In the genomic region with DNA sequence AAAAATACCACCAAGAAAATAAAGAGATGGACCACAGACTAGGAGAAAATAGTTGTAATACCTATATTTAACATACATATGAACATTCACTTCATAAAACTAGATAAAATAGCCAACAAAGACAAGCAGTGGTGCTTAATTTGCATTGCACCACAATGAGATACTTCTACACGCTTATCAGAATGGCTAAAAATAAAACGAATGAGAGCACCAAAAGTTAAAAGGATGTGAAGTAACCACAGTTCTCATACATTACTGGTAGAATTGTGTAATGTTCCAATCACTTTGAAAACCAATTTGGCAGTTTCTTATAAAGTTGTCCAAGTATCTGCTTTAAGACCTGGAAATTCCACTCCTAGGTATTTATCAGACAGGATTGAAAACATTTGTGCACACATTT, we compare ENCODE assay signal across 28 cellular contexts.
DNase-seq lines count a peak whose midpoint lies in the region; ATAC-seq, FAIRE-seq and TF ChIP-seq lines count a peak whose summit lies in the region.
"Had no signal": no experiment of that assay in that cellular context is flagged by ENCODE, and none has a peak within 500 bp of the region (broad histone marks: within the 10 kb centered on the region; RNA-seq: fewer than 3 reads in every experiment).

No MANE protein-coding gene starts in this region.

- ATAC-seq in GM18861 (IDR thresholded peaks at IDR 0.05; ENCODE audit: unreplicated experiment) (peak; percentile 45), GM21529 (IDR thresholded peaks at IDR 0.05; ENCODE audit: unreplicated experiment) (peak; percentile 71), HG03432 (IDR thresholded peaks at IDR 0.05; ENCODE audit: unreplicated experiment) (peak; percentile 73), GM21825 (IDR thresholded peaks at IDR 0.05; ENCODE audit: unreplicated experiment) (no peak)
- ATAC-seq: A549, K562, WTC11 had no signal

- TF ChIP-seq CTCF in AG09309 (IDR thresholded peaks at IDR 0.05; ENCODE audit: control insufficient read depth, insufficient read depth, low read depth, low read length, missing control alignments) = no peak
- no peak for TF ChIP-seq CTCF in tibial artery (IDR thresholded peaks at IDR 0.05)

- FAIRE-seq in H54 (lab: Jason Lieb, UNC) = no peak
- FAIRE-seq: A549, K562, urothelium cell line had no signal

- no peak overlapping the region for H3K27ac ChIP-seq in tibial artery
- H3K27ac ChIP-seq: A549, neutrophil, skin epidermis, suprapubic skin had no signal

- H3K9me3 ChIP-seq in tibial artery = no peaks in the 10 kb centered on the region
- H3K9me3 ChIP-seq: A549, HAP-1, neutrophil, SK-N-SH, suprapubic skin had no signal

- no peak for TF ChIP-seq POLR2A in H54 (IDR thresholded peaks at IDR 0.05; ENCODE audit: low read depth, low read length)

- intact Hi-C loops in tibial artery (cut with DNase I; ENCODE audit: low total_unique reads) = no loop called here

- H3K4me1 ChIP-seq in tibial artery = no peaks in the 10 kb centered on the region
- H3K4me1 ChIP-seq: A549, HAP-1, suprapubic skin had no signal

- DNase-seq in AG09309 (ENCODE audit: low read depth) (peak; percentile 5), tibial artery (no peak), NCI-H187 treated with DMSO at 0.1 percent for 48 hours (lab: John Stamatoyannopoulos, UW) (no peak), H54 (ENCODE audit: insufficient read length, low spot score) (no peak)
- DNase-seq: activated CD4-positive, alpha-beta T cell treated with anti-CD3 and anti-CD28 coated beads, Interleukin-2, amount 50 U/mL, for 48 hours; activated naive CD4-positive, alpha-beta T cell; activated T-cell treated with anti-CD3 and anti-CD28 coated beads for 4 hours; amniotic stem cell; DND-41; islet precursor cell; NCI-H2171 treated with DMSO at 0.1 percent for 48 hours; NCI-H526; RPMI8226; SK-N-SH; stimulated activated CD4-positive, alpha-beta T cell treated with anti-CD3 and anti-CD28 coated beads, Interleukin-1b, Interleukin-23, amount 100 ng/mL, for 48 hours had no signal

- H3K36me3 ChIP-seq in tibial artery = no peaks in the 10 kb centered on the region
- H3K36me3 ChIP-seq: HAP-1, neutrophil, suprapubic skin had no signal

- no peaks in the 10 kb centered on the region for H3K27me3 ChIP-seq in tibial artery
- H3K27me3 ChIP-seq: neutrophil, suprapubic skin had no signal

- no peak overlapping the region for H3K4me3 ChIP-seq in AG09309 (ENCODE audit: control insufficient read depth, low read depth, low read length)
- no peak overlapping the region for H3K4me3 ChIP-seq in tibial artery
- H3K4me3 ChIP-seq: A549, HAP-1, K562, lung, skin epidermis, suprapubic skin had no signal
